ENCODE assay signal across 10 cellular contexts in the genomic region with DNA sequence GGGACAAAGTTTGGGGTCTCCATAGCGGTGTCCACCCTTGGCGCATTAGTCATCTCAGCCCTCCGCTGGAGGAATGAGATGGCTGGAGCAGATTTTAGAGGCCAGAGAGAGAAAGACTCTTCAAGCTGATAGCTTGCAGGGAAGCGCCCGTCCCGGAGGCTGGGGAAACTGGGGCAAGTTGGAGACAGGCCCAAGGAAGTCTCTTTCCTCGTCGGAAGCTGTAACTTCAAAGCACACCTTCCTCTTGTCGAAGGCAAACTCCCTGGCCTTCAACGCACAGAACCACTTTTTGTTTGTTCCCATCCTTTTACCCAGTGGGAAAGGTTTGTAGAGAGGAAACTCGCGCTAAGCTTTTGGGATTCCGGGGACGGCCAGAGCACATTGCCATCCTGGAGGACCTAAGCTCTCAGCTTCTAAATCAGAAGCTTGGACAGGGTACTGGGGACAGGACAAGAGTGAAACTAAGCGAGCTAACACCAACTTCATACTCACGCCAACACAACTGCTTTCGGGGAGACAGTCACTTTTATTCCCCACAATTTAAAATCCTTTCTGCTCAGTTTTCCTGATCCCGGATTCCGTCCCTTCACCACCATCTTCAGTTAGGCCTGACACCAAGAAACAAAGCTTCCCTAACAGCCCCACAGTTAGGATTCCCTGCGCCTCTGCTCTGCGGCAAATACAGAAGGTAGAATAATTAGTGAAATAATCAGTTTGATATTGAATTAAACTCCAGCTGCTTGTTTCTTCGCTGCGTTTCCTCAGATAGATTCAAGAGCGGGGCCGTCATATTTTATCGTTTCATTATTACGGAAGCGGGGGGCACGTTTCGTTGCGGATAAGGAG. TPM values are rescaled to one million over a fixed set of nuclear protein-coding genes. Genes with fewer than 3 reads are reported as not detected.
DNase-seq lines count a peak whose midpoint lies in the region; ATAC-seq, FAIRE-seq and TF ChIP-seq lines count a peak whose summit lies in the region.
"Had no signal": no experiment of that assay in that cellular context is flagged by ENCODE, and none has a peak within 500 bp of the region (broad histone marks: within the 10 kb centered on the region; RNA-seq: fewer than 3 reads in every experiment).

No MANE protein-coding gene starts in this region.

- peaks cover 81 to 98% (median 94%) of the 10 kb centered on the region in 3 donors for H3K27me3 ChIP-seq in gastrocnemius medialis

- H3K27ac Mint-ChIP-seq in T-helper 17 cell, result peak overlapping the region; percentile 56

- TF ChIP-seq CTCF in fibroblast of the aortic adventitia (IDR thresholded peaks at IDR 0.05; ENCODE audit: insufficient read depth, low read length) (no peak), gastrocnemius medialis (IDR thresholded peaks at IDR 0.05 in 4 of 5, conservative IDR thresholded peaks at IDR 0.05 in 1 of 5) (no peak)

- peaks cover 2% of the 10 kb centered on the region for H3K36me3 Mint-ChIP-seq in T-helper 17 cell (ENCODE audit: low read depth)

- H3K4me1 ChIP-seq in gastrocnemius medialis, result peaks cover 20 to 28% of the 10 kb centered on the region in 2 donors

- no peak for FAIRE-seq in frontal cortex (lab: Jason Lieb, UNC)
- FAIRE-seq: endometrium, H54 had no signal

- peaks cover 82% of the 10 kb centered on the region for H3K27me3 Mint-ChIP-seq in T-helper 17 cell

- no peak overlapping the region for H3K27ac ChIP-seq in gastrocnemius medialis

- intact Hi-C loops in gastrocnemius medialis (cut with DNase I; ENCODE audit: low total_unique reads), result no loop called here

- peak overlapping the region; percentile 89 for H3K4me3 Mint-ChIP-seq in T-helper 17 cell

- no peak for ATAC-seq in T-helper 17 cell
- ATAC-seq in gastrocnemius medialis, result no peak

- DNase-seq in NCI-H82 (lab: John Stamatoyannopoulos, UW) (peak; percentile 38), NCI-H82 treated with DMSO at 0.1 percent for 48 hours (lab: John Stamatoyannopoulos, UW; ENCODE audit: unreplicated experiment) (no peak), T-helper 17 cell (no peak), fibroblast of the aortic adventitia (ENCODE audit: low read depth) (no peak), gastrocnemius medialis (no peak), islet precursor cell (no peak), OCI-M1 (lab: John Stamatoyannopoulos, UW) (no peak), frontal cortex (ENCODE audit: low spot score in 2 of 2) (no peak)

- H3K9me3 ChIP-seq in T-helper 17 cell (ENCODE audit: control insufficient read depth, low read length, poor library complexity, severe bottlenecking), result peaks cover 3% of the 10 kb centered on the region
- H3K9me3 ChIP-seq in gastrocnemius medialis, result no peaks in the 10 kb centered on the region

- H3K36me3 ChIP-seq in gastrocnemius medialis, result no peaks in the 10 kb centered on the region

- peak overlapping the region; percentile 35 for H3K4me3 ChIP-seq in fibroblast of the aortic adventitia (ENCODE audit: low read depth, low read length)
- peak overlapping the region; percentile 17 to 61 (median 34) for H3K4me3 ChIP-seq in gastrocnemius medialis

- in situ Hi-C loops in gastrocnemius medialis (cut with MboI; ENCODE audit: low sequenced_read_pairs in 4 of 4), result loop anchor here in 2 of 4 donors (25.0 kb wide), 2 partner anchors 539 to 589 kb away; no protein-coding TSS in a partner anchor

- H3K4me1 Mint-ChIP-seq in T-helper 17 cell, result peaks cover 28% of the 10 kb centered on the region

- no peak for TF ChIP-seq POLR2A in gastrocnemius medialis (IDR thresholded peaks at IDR 0.05)

RNA-seq across cellular contexts. Expression of gene EOMES, which starts 1.1 kb away (rescaled TPM):
- total RNA-seq in T-helper 17 cell, result 1 to 10 TPM in 1 of 2 donors, under 1 TPM in 1; 0.55 to 1.1 TPM
- total RNA-seq in fibroblast of the aortic adventitia (ENCODE audit: low replicate concordance), result 0.18 TPM in 1 of 2 replicates, not detected in the other
- total RNA-seq in gastrocnemius medialis, result not detected
- total RNA-seq in frontal cortex, result 6.9 TPM
